In genomic region chr11:115530752-115531151, GRCh38 we compare ENCODE assay signal across 1 cellular context.
TF ChIP-seq lines count a peak whose summit lies in the region.

No MANE protein-coding gene starts in this region.

TF ChIP-seq in K562, 482 proteins besides CTCF, POLR2A, EP300 and RAD21:
- TF ChIP-seq ZNF766 (CRISPR knock-in tag; conservative IDR thresholded peaks at IDR 0.05) (no peak), MYC (IDR thresholded peaks at IDR 0.05; ENCODE audit: low read depth, low read length) (no peak), MYC (CRISPR knock-in tag; IDR thresholded peaks at IDR 0.05; ENCODE audit: borderline replicate concordance, low read depth) (no peak), SMARCC2 (IDR thresholded peaks at IDR 0.05; ENCODE audit: low read depth) (no peak), NFATC3 (IDR thresholded peaks at IDR 0.05) (no peak), HLTF (IDR thresholded peaks at IDR 0.05) (no peak), RBBP5 (IDR thresholded peaks at IDR 0.05; ENCODE audit: borderline replicate concordance, insufficient read depth, low read length, poor library complexity, severe bottlenecking) (no peak), BCL6 (CRISPR knock-in tag; IDR thresholded peaks at IDR 0.05) (no peak), YY1 (IDR thresholded peaks at IDR 0.05; ENCODE audit: borderline replicate concordance in 1 of 3, control insufficient read depth in 1 of 3, extremely low read depth in 1 of 3, insufficient read depth in 3 of 3, insufficient read length in 1 of 3, insufficient replicate concordance in 2 of 3, low read depth in 1 of 3, low read length in 2 of 3) (no peak), SRSF3 (IDR thresholded peaks at IDR 0.05; ENCODE audit: insufficient read depth, low read length) (no peak), HNRNPLL (IDR thresholded peaks at IDR 0.05; ENCODE audit: low read depth, low read length, poor library complexity, severe bottlenecking) (no peak)
